In the genomic region with DNA sequence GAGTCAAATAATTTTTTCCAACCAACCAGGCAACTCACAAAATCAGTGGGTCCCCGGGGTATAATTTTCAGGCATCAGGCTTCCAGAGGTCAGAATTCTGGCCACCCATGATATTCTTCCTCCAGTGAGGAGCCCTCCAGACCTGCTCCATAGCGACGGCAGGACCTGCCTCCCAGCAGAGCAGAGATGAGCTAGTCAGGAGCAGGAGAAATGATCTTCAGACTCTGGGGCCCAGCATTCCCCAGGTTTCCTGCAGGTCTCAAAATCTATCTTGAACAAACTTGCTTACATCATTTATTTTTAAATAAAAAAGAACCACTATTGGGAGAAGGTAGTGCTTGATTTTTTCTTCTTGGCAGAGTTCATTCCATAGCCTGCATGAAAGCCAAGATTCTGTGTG, we compare ENCODE assay signal across 9 cellular contexts. TPM values are rescaled to one million over a fixed set of nuclear protein-coding genes. Genes with fewer than 3 reads are reported as not detected.
"Had no signal": no experiment of that assay in that cellular context is flagged by ENCODE, and none has a peak within 500 bp of the region (broad histone marks: within the 10 kb centered on the region; RNA-seq: fewer than 3 reads in every experiment).

No MANE protein-coding gene starts in this region.

- H3K4me3 ChIP-seq: GM23248, HAP-1 had no signal

- ATAC-seq: HCT116 had no signal

- H3K27ac Mint-ChIP-seq: IgD-negative memory B cell had no signal

- H3K9me3 ChIP-seq: HAP-1 had no signal

- H3K9me3 Mint-ChIP-seq: IgD-negative memory B cell had no signal

- H3K36me3 Mint-ChIP-seq: IgD-negative memory B cell had no signal

- H2AFZ ChIP-seq: GM23248 had no signal

- H3K4me3 Mint-ChIP-seq: IgD-negative memory B cell had no signal

- H3K36me3 ChIP-seq: HAP-1 had no signal

- FAIRE-seq: HTR-8/SVneo had no signal

- H3K9ac ChIP-seq: GM23248 had no signal

- DNase-seq: GM23248, GOT3, H7, KBM-7 had no signal

- H3K27ac ChIP-seq: GM23248 had no signal

RNA-seq across cellular contexts. Expression of gene FAM50B, which starts 44.7 kb away (rescaled TPM):
- total RNA-seq: HT-29 had no signal
